In genomic region chr6:62175195-62175594, GRCh38 we compare ENCODE assay signal across 26 cellular contexts.
"Had no signal": no experiment of that assay in that cellular context is flagged by ENCODE, and none has a peak within 500 bp of the region (broad histone marks: within the 10 kb centered on the region; RNA-seq: fewer than 3 reads in every experiment).

No MANE protein-coding gene starts in this region.

- H3K27ac Mint-ChIP-seq: dendritic cell treated with granulocyte-macrophage colony-stimulating factor and Interleukin-4, amounts not matched to agents 40 ng/mL and 50 ng/mL, for 4 days; effector memory CD8-positive, alpha-beta T cell; endodermal cell had no signal

- ATAC-seq: effector memory CD8-positive, alpha-beta T cell; esophagus mucosa; foreskin keratinocyte; gastrocnemius medialis; gastroesophageal sphincter; heart left ventricle; heart right ventricle had no signal

- H3K27me3 Mint-ChIP-seq: dendritic cell treated with granulocyte-macrophage colony-stimulating factor and Interleukin-4, amounts not matched to agents 40 ng/mL and 50 ng/mL, for 4 days; effector memory CD8-positive, alpha-beta T cell had no signal

- H3K27me3 ChIP-seq: colonic mucosa, dorsolateral prefrontal cortex, esophagus muscularis mucosa, esophagus squamous epithelium, foreskin keratinocyte, gastrocnemius medialis, gastroesophageal sphincter, heart left ventricle, heart right ventricle, hepatocyte had no signal

- H3K27ac ChIP-seq: colonic mucosa, coronary artery, dorsolateral prefrontal cortex, epithelial cell of prostate, esophagus muscularis mucosa, esophagus squamous epithelium, foreskin keratinocyte, gastrocnemius medialis, gastroesophageal sphincter, heart left ventricle, heart right ventricle, hepatocyte had no signal

- H3K4me3 ChIP-seq: colonic mucosa, coronary artery, dorsolateral prefrontal cortex, esophagus muscularis mucosa, esophagus squamous epithelium, gastrocnemius medialis, gastroesophageal sphincter, heart left ventricle, heart right ventricle, hepatocyte had no signal

- H3K9me3 ChIP-seq: colonic mucosa, esophagus muscularis mucosa, esophagus squamous epithelium, gastrocnemius medialis, gastroesophageal sphincter, heart left ventricle had no signal

- H3K4me2 ChIP-seq: hepatocyte had no signal

- H3K79me2 ChIP-seq: hepatocyte had no signal

- H3K36me3 ChIP-seq: colonic mucosa, esophagus muscularis mucosa, esophagus squamous epithelium, gastrocnemius medialis, gastroesophageal sphincter, heart left ventricle, heart right ventricle had no signal

- DNase-seq: colonic mucosa; cortex of kidney; dermis blood vessel endothelial cell; dorsolateral prefrontal cortex; effector CD4-positive, alpha-beta T cell; effector CD8-positive, alpha-beta T cell; effector memory CD4-positive, alpha-beta T cell; effector memory CD8-positive, alpha-beta T cell; endodermal cell; erythroblast; esophagus squamous epithelium; foreskin fibroblast; foreskin keratinocyte; foreskin melanocyte; gastrocnemius medialis; glutamatergic neuron; head of caudate nucleus; heart left ventricle; heart right ventricle had no signal

- H3K4me1 Mint-ChIP-seq: endodermal cell had no signal

- H3K4me3 Mint-ChIP-seq: dendritic cell treated with granulocyte-macrophage colony-stimulating factor and Interleukin-4, amounts not matched to agents 40 ng/mL and 50 ng/mL, for 4 days; effector memory CD8-positive, alpha-beta T cell; endodermal cell had no signal

- H3K9me3 Mint-ChIP-seq: endodermal cell had no signal

- H3K4me1 ChIP-seq: colonic mucosa, esophagus muscularis mucosa, esophagus squamous epithelium, foreskin keratinocyte, gastrocnemius medialis, gastroesophageal sphincter, heart left ventricle, heart right ventricle had no signal

- H2AFZ ChIP-seq: hepatocyte had no signal
